ENCODE assay signal across 1 cellular context in genomic region chr4:108172780-108173598, GRCh38.
TF ChIP-seq lines count a peak whose summit lies in the region.

No MANE protein-coding gene starts in this region.

TF ChIP-seq in HEK293, 187 proteins besides CTCF, POLR2A, EP300 and RAD21 (continued from another document and continues in another):
- TF ChIP-seq, protein P1, sequence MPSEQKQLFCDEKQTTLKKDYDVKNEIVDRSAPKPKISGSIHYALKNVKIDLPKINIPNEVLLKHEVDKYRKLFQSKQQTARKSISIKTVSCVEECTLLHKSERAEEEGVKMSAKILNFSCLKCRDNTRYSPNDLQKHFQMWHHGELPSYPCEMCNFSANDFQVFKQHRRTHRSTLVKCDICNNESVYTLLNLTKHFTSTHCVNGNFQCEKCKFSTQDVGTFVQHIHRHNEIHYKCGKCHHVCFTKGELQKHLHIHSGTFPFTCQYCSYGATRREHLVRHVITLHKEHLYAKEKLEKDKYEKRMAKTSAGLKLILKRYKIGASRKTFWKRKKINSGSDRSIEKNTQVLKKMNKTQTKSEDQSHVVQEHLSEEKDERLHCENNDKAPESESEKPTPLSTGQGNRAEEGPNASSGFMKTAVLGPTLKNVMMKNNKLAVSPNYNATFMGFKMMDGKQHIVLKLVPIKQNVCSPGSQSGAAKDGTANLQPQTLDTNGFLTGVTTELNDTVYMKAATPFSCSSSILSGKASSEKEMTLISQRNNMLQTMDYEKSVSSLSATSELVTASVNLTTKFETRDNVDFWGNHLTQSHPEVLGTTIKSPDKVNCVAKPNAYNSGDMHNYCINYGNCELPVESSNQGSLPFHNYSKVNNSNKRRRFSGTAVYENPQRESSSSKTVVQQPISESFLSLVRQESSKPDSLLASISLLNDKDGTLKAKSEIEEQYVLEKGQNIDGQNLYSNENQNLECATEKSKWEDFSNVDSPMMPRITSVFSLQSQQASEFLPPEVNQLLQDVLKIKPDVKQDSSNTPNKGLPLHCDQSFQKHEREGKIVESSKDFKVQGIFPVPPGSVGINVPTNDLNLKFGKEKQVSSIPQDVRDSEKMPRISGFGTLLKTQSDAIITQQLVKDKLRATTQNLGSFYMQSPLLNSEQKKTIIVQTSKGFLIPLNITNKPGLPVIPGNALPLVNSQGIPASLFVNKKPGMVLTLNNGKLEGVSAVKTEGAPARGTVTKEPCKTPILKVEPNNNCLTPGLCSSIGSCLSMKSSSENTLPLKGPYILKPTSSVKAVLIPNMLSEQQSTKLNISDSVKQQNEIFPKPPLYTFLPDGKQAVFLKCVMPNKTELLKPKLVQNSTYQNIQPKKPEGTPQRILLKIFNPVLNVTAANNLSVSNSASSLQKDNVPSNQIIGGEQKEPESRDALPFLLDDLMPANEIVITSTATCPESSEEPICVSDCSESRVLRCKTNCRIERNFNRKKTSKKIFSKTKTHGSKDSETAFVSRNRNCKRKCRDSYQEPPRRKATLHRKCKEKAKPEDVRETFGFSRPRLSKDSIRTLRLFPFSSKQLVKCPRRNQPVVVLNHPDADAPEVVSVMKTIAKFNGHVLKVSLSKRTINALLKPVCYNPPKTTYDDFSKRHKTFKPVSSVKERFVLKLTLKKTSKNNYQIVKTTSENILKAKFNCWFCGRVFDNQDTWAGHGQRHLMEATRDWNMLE (tag by site-specific recombination; conservative IDR thresholded peaks at IDR 0.05; ENCODE audit: low read depth), result peak; percentile 71
- TF ChIP-seq MYNN (tag by site-specific recombination; IDR thresholded peaks at IDR 0.05; ENCODE audit: borderline replicate concordance) (no peak), EGR2 (tag by site-specific recombination; IDR thresholded peaks at IDR 0.05; ENCODE audit: low read depth) (no peak), ZFHX2 (tag by site-specific recombination; conservative IDR thresholded peaks at IDR 0.05) (peak; percentile 26; the same call in 1 of the 2 replicates), ZBTB20 (tag by site-specific recombination; IDR thresholded peaks at IDR 0.05) (no peak), ZBTB8A (tag by site-specific recombination; IDR thresholded peaks at IDR 0.05) (no peak), HOXC10 (CRISPR knock-in tag; IDR thresholded peaks at IDR 0.05) (no peak), PATZ1 (tag by site-specific recombination; IDR thresholded peaks at IDR 0.05) (0 out of 2 replicates have a peak, but pooled peaks have one; percentile 53), ZFP37 (tag by site-specific recombination; IDR thresholded peaks at IDR 0.05) (no peak), ZNF707 (tag by site-specific recombination; IDR thresholded peaks at IDR 0.05) (no peak), ZSCAN5A (tag by site-specific recombination; IDR thresholded peaks at IDR 0.05) (no peak), OVOL3 (tag by site-specific recombination; IDR thresholded peaks at IDR 0.05) (no peak), ZNF600 (tag by site-specific recombination; IDR thresholded peaks at IDR 0.05) (no peak), ZNF501 (tag by site-specific recombination; IDR thresholded peaks at IDR 0.05) (0 out of 2 replicates have a peak, but pooled peaks have one; percentile 7), ZBTB10 (tag by site-specific recombination; IDR thresholded peaks at IDR 0.05) (no peak), ZNF426 (tag by site-specific recombination; IDR thresholded peaks at IDR 0.05) (no peak), ZNF677 (tag by site-specific recombination; IDR thresholded peaks at IDR 0.05) (no peak), SP7 (tag by site-specific recombination; IDR thresholded peaks at IDR 0.05) (peak; percentile 42; the same call in 1 of the 2 replicates), ZNF223 (tag by site-specific recombination; IDR thresholded peaks at IDR 0.05) (no peak), ZNF658 (tag by site-specific recombination; IDR thresholded peaks at IDR 0.05) (no peak), ZNF544 (tag by site-specific recombination; IDR thresholded peaks at IDR 0.05) (no peak), ZEB2 (tag by site-specific recombination; IDR thresholded peaks at IDR 0.05) (no peak), ZNF175 (tag by site-specific recombination; IDR thresholded peaks at IDR 0.05) (no peak), KLF1 (tag by site-specific recombination; IDR thresholded peaks at IDR 0.05) (no peak), ZNF596 (tag by site-specific recombination; IDR thresholded peaks at IDR 0.05) (no peak), SP2 (tag by site-specific recombination; IDR thresholded peaks at IDR 0.05) (peak; percentile 49), ZNF529 (tag by site-specific recombination; IDR thresholded peaks at IDR 0.05; ENCODE audit: insufficient replicate concordance) (no peak), ZNF521 (tag by site-specific recombination; IDR thresholded peaks at IDR 0.05) (no peak), ZNF292 (tag by site-specific recombination; IDR thresholded peaks at IDR 0.05; ENCODE audit: borderline replicate concordance, low read depth) (no peak), ZBTB7A (tag by site-specific recombination; IDR thresholded peaks at IDR 0.05; ENCODE audit: low read depth) (no peak), ZNF157 (tag by site-specific recombination; IDR thresholded peaks at IDR 0.05) (no peak), ZNF561 (tag by site-specific recombination; IDR thresholded peaks at IDR 0.05; ENCODE audit: borderline replicate concordance) (0 out of 2 replicates have a peak, but pooled peaks have one; percentile 87), ZNF510 (tag by site-specific recombination; IDR thresholded peaks at IDR 0.05; ENCODE audit: insufficient replicate concordance) (no peak), SP3 (tag by site-specific recombination; IDR thresholded peaks at IDR 0.05) (0 out of 2 replicates have a peak, but pooled peaks have one; percentile 27), ZNF335 (tag by site-specific recombination; conservative IDR thresholded peaks at IDR 0.05) (peak; percentile 50), ZNF530 (tag by site-specific recombination; IDR thresholded peaks at IDR 0.05; ENCODE audit: low read depth) (no peak), ELK4 (IDR thresholded peaks at IDR 0.05; ENCODE audit: borderline replicate concordance, low read depth, low read length) (no peak)
- TF ChIP-seq, protein P2, sequence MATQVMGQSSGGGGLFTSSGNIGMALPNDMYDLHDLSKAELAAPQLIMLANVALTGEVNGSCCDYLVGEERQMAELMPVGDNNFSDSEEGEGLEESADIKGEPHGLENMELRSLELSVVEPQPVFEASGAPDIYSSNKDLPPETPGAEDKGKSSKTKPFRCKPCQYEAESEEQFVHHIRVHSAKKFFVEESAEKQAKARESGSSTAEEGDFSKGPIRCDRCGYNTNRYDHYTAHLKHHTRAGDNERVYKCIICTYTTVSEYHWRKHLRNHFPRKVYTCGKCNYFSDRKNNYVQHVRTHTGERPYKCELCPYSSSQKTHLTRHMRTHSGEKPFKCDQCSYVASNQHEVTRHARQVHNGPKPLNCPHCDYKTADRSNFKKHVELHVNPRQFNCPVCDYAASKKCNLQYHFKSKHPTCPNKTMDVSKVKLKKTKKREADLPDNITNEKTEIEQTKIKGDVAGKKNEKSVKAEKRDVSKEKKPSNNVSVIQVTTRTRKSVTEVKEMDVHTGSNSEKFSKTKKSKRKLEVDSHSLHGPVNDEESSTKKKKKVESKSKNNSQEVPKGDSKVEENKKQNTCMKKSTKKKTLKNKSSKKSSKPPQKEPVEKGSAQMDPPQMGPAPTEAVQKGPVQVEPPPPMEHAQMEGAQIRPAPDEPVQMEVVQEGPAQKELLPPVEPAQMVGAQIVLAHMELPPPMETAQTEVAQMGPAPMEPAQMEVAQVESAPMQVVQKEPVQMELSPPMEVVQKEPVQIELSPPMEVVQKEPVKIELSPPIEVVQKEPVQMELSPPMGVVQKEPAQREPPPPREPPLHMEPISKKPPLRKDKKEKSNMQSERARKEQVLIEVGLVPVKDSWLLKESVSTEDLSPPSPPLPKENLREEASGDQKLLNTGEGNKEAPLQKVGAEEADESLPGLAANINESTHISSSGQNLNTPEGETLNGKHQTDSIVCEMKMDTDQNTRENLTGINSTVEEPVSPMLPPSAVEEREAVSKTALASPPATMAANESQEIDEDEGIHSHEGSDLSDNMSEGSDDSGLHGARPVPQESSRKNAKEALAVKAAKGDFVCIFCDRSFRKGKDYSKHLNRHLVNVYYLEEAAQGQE (tag by site-specific recombination; IDR thresholded peaks at IDR 0.05), result no peak
- TF ChIP-seq, protein P3, sequence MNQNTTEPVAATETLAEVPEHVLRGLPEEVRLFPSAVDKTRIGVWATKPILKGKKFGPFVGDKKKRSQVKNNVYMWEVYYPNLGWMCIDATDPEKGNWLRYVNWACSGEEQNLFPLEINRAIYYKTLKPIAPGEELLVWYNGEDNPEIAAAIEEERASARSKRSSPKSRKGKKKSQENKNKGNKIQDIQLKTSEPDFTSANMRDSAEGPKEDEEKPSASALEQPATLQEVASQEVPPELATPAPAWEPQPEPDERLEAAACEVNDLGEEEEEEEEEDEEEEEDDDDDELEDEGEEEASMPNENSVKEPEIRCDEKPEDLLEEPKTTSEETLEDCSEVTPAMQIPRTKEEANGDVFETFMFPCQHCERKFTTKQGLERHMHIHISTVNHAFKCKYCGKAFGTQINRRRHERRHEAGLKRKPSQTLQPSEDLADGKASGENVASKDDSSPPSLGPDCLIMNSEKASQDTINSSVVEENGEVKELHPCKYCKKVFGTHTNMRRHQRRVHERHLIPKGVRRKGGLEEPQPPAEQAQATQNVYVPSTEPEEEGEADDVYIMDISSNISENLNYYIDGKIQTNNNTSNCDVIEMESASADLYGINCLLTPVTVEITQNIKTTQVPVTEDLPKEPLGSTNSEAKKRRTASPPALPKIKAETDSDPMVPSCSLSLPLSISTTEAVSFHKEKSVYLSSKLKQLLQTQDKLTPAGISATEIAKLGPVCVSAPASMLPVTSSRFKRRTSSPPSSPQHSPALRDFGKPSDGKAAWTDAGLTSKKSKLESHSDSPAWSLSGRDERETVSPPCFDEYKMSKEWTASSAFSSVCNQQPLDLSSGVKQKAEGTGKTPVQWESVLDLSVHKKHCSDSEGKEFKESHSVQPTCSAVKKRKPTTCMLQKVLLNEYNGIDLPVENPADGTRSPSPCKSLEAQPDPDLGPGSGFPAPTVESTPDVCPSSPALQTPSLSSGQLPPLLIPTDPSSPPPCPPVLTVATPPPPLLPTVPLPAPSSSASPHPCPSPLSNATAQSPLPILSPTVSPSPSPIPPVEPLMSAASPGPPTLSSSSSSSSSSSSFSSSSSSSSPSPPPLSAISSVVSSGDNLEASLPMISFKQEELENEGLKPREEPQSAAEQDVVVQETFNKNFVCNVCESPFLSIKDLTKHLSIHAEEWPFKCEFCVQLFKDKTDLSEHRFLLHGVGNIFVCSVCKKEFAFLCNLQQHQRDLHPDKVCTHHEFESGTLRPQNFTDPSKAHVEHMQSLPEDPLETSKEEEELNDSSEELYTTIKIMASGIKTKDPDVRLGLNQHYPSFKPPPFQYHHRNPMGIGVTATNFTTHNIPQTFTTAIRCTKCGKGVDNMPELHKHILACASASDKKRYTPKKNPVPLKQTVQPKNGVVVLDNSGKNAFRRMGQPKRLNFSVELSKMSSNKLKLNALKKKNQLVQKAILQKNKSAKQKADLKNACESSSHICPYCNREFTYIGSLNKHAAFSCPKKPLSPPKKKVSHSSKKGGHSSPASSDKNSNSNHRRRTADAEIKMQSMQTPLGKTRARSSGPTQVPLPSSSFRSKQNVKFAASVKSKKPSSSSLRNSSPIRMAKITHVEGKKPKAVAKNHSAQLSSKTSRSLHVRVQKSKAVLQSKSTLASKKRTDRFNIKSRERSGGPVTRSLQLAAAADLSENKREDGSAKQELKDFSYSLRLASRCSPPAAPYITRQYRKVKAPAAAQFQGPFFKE (tag by site-specific recombination; IDR thresholded peaks at IDR 0.05; ENCODE audit: borderline replicate concordance), result no peak
